19 cellular contexts compared by ENCODE assay signal in genomic region chr22:28582806-28583205, GRCh38.
A peak's percentile ranks its signal among the peaks of the same experiment; 100 is the strongest.
DNase-seq lines count a peak whose midpoint lies in the region; ATAC-seq and TF ChIP-seq lines count a peak whose summit lies in the region.
"Had no signal": no experiment of that assay in that cellular context is flagged by ENCODE, and none has a peak within 500 bp of the region (broad histone marks: within the 10 kb centered on the region; RNA-seq: fewer than 3 reads in every experiment).

No MANE protein-coding gene starts in this region.

- WGBS in mesodermal cell (ENCODE audit: insufficient coverage in 2 of 2), 2 experiments, result 57 to 73% methylated on average over 2 to 3 of the region's 3 CpGs

- DNase-seq in AG08396 (ENCODE audit: low spot score), result peak; percentile 62
- peak; percentile 63 for DNase-seq in HS-5 (ENCODE audit: low read depth)
- DNase-seq in chondrocyte (ENCODE audit: low spot score), result no peak
- DNase-seq in activated naive CD8-positive, alpha-beta T cell treated with anti-CD3 and anti-CD28 coated beads for 36 hours, result no peak
- DNase-seq in A172 (ENCODE audit: low spot score), result no peak
- DNase-seq: activated CD8-positive, alpha-beta memory T cell treated with anti-CD3 and anti-CD28 coated beads, Interleukin-2, amount 50 U/mL, for 4 hours; effector CD8-positive, alpha-beta T cell; GDM1; NCI-H1092; NCI-H524; SIG-M5; stimulated activated CD4-positive, alpha-beta T cell treated with anti-CD3 and anti-CD28 coated beads, Interleukin-2, amount 100 ng/mL, for 24 hours had no signal

- H3K4me3 Mint-ChIP-seq in chondrocyte (ENCODE audit: unreplicated experiment), result peak overlapping the region; percentile 41
- H3K4me3 Mint-ChIP-seq in activated naive CD8-positive, alpha-beta T cell treated with anti-CD3 and anti-CD28 coated beads for 36 hours, result no peak overlapping the region
- H3K4me3 Mint-ChIP-seq: memory B cell had no signal

- no peaks in the 10 kb centered on the region for H3K27me3 Mint-ChIP-seq in chondrocyte (ENCODE audit: low read depth)
- H3K27me3 Mint-ChIP-seq in activated naive CD8-positive, alpha-beta T cell treated with anti-CD3 and anti-CD28 coated beads for 36 hours, result peaks cover 15% of the 10 kb centered on the region

- H3K4me3 ChIP-seq in mesodermal cell (ENCODE audit: extremely low read depth, insufficient read depth, low read length, poor library complexity, severe bottlenecking), result no peak overlapping the region
- H3K4me3 ChIP-seq: BLaER1 treated with 17β-estradiol and CSF1 and Interleukin-3, amounts not matched to agents 10 nM and 100 nM had no signal

- H3K4me1 Mint-ChIP-seq in chondrocyte (ENCODE audit: low read depth), result peaks cover 18% of the 10 kb centered on the region
- H3K4me1 Mint-ChIP-seq in activated naive CD8-positive, alpha-beta T cell treated with anti-CD3 and anti-CD28 coated beads for 36 hours, result peaks cover 2% of the 10 kb centered on the region
- H3K4me1 Mint-ChIP-seq: memory B cell had no signal

- ATAC-seq in HG02970 (IDR thresholded peaks at IDR 0.05; ENCODE audit: low FRiP score, unreplicated experiment), result no peak
- ATAC-seq in HG03432 (IDR thresholded peaks at IDR 0.05; ENCODE audit: unreplicated experiment), result no peak
- ATAC-seq: activated naive CD4-positive, alpha-beta T cell treated with anti-CD3 and anti-CD28 coated beads, Interleukin-2, amount 50 U/mL, for 72 hours had no signal

- no peaks in the 10 kb centered on the region for H3K4me1 ChIP-seq in mesodermal cell (ENCODE audit: control insufficient read depth, insufficient read depth, low read length, poor library complexity, severe bottlenecking)

- H3K9me3 Mint-ChIP-seq in chondrocyte (ENCODE audit: low read depth), result no peaks in the 10 kb centered on the region
- H3K9me3 Mint-ChIP-seq in activated naive CD8-positive, alpha-beta T cell treated with anti-CD3 and anti-CD28 coated beads for 36 hours, result no peaks in the 10 kb centered on the region
- H3K9me3 Mint-ChIP-seq: activated naive CD4-positive, alpha-beta T cell treated with anti-CD3 and anti-CD28 coated beads, Interleukin-2, amount 50 U/mL, for 72 hours; memory B cell had no signal

- no peaks in the 10 kb centered on the region for H3K36me3 Mint-ChIP-seq in chondrocyte (ENCODE audit: low read depth)
- no peaks in the 10 kb centered on the region for H3K36me3 Mint-ChIP-seq in activated naive CD8-positive, alpha-beta T cell treated with anti-CD3 and anti-CD28 coated beads for 36 hours
- H3K36me3 Mint-ChIP-seq: activated naive CD4-positive, alpha-beta T cell treated with anti-CD3 and anti-CD28 coated beads, Interleukin-2, amount 50 U/mL, for 72 hours; memory B cell had no signal

- H3K27ac ChIP-seq in mesodermal cell (ENCODE audit: low read depth, low read length, severe bottlenecking), result peak overlapping the region; percentile 31
- H3K27ac ChIP-seq: BLaER1 treated with 17β-estradiol and CSF1 and Interleukin-3, amounts not matched to agents 10 nM and 100 nM; HL-60 had no signal

- H3K27ac Mint-ChIP-seq in chondrocyte (ENCODE audit: unreplicated experiment), result peak overlapping the region; percentile 72
- H3K27ac Mint-ChIP-seq in activated naive CD8-positive, alpha-beta T cell treated with anti-CD3 and anti-CD28 coated beads for 36 hours, result no peak overlapping the region
- H3K27ac Mint-ChIP-seq: activated naive CD4-positive, alpha-beta T cell treated with anti-CD3 and anti-CD28 coated beads, Interleukin-2, amount 50 U/mL, for 72 hours; memory B cell had no signal

- H3K36me3 ChIP-seq in mesodermal cell (ENCODE audit: control insufficient read depth, insufficient read depth, low read length), result no peaks in the 10 kb centered on the region
- H3K36me3 ChIP-seq: BLaER1 treated with 17β-estradiol and CSF1 and Interleukin-3, amounts not matched to agents 10 nM and 100 nM had no signal

- no peaks in the 10 kb centered on the region for H3K9me3 ChIP-seq in mesodermal cell (ENCODE audit: control insufficient read depth, low read length)
- H3K9me3 ChIP-seq: BLaER1 treated with 17β-estradiol and CSF1 and Interleukin-3, amounts not matched to agents 10 nM and 100 nM had no signal

- TF ChIP-seq CTCF in chondrocyte (IDR thresholded peaks at IDR 0.05), result no peak

Comparison
In these comparisons a context has a peak if more than half of its experiments do, and no peak if none do; other contexts are left out.
1. DNase-seq: peak in AG08396 (single experiment) and HS-5 (single experiment); none in chondrocyte (single experiment), activated naive CD8-positive, alpha-beta T cell treated with anti-CD3 and anti-CD28 coated beads for 36 hours (single experiment) and A172 (single experiment).